ENCODE assay signal across 37 cellular contexts in genomic region chr13:29987340-29987739, GRCh38.
"Had no signal": no experiment of that assay in that cellular context is flagged by ENCODE, and none has a peak within 500 bp of the region (broad histone marks: within the 10 kb centered on the region; RNA-seq: fewer than 3 reads in every experiment).

No MANE protein-coding gene starts in this region.

- H3K4me3 Mint-ChIP-seq: activated naive CD4-positive, alpha-beta T cell treated with anti-CD3 and anti-CD28 coated beads for 36 hours; activated naive CD4-positive, alpha-beta T cell treated with anti-CD3 and anti-CD28 coated beads, Interleukin-2, amount 10 ng/mL, durations not matched to agents 7 days and 5 days; activated naive CD4-positive, alpha-beta T cell treated with anti-CD3 and anti-CD28 coated beads, Interleukin-2, amount 50 U/mL, for 24 hours; activated naive CD8-positive, alpha-beta T cell; activated naive CD8-positive, alpha-beta T cell treated with anti-CD3 and anti-CD28 coated beads for 36 hours; activated naive CD8-positive, alpha-beta T cell treated with anti-CD3 and anti-CD28 coated beads, Interleukin-2, amount 10 ng/mL, durations not matched to agents 7 days and 5 days; activated naive CD8-positive, alpha-beta T cell treated with anti-CD3 and anti-CD28 coated beads, Interleukin-2, amount 50 U/mL, for 24 hours; activated T-cell treated with anti-CD3 and anti-CD28 coated beads, Interleukin-2, amount 50 U/mL, for 24 hours; activated T-cell treated with anti-CD3 and anti-CD28 coated beads, Interleukin-2, amount 50 U/mL, for 4 hours; activated T-cell treated with anti-CD3 and anti-CD28 coated beads, Interleukin-2, amount 50 U/mL, for 72 hours; activated T-helper 1 cell treated with anti-CD3 and anti-CD28 coated beads, Interleukin-12 subunit alpha, Interleukin-12 subunit beta, Interleukin-2, Interleukin-4 antibody, amounts not matched to agents 30 ng/mL and 10 ng/mL and 1 ng/mL, durations not matched to agents 14 hours and 24 hours and 36 hours; activated T-helper 17 cell treated with anti-CD3 and anti-CD28 coated beads, Interleukin-2, amount 50 U/mL, for 72 hours; brain had no signal

- H3K4me3 ChIP-seq: adrenal gland, ascending aorta, body of pancreas, breast epithelium, cardiac muscle cell had no signal

- H3K27ac ChIP-seq: adrenal gland, ascending aorta, body of pancreas, brain microvascular endothelial cell, breast epithelium, cardiac muscle cell had no signal

- H3K4me1 ChIP-seq: adrenal gland, ascending aorta, body of pancreas, breast epithelium had no signal

- H3K4me1 Mint-ChIP-seq: activated naive CD4-positive, alpha-beta T cell treated with anti-CD3 and anti-CD28 coated beads, Interleukin-2, amount 10 ng/mL, durations not matched to agents 7 days and 5 days; activated naive CD4-positive, alpha-beta T cell treated with anti-CD3 and anti-CD28 coated beads, Interleukin-2, amount 50 U/mL, for 24 hours; activated naive CD8-positive, alpha-beta T cell treated with anti-CD3 and anti-CD28 coated beads for 36 hours; activated naive CD8-positive, alpha-beta T cell treated with anti-CD3 and anti-CD28 coated beads, Interleukin-2, amount 10 ng/mL, durations not matched to agents 7 days and 5 days; activated naive CD8-positive, alpha-beta T cell treated with anti-CD3 and anti-CD28 coated beads, Interleukin-2, amount 50 U/mL, for 24 hours; activated T-helper 17 cell treated with anti-CD3 and anti-CD28 coated beads, Interleukin-2, amount 50 U/mL, for 72 hours; brain had no signal

- H3K27me3 Mint-ChIP-seq: activated naive CD4-positive, alpha-beta T cell treated with anti-CD3 and anti-CD28 coated beads, Interleukin-2, amount 50 U/mL, for 24 hours; activated naive CD8-positive, alpha-beta T cell; activated naive CD8-positive, alpha-beta T cell treated with anti-CD3 and anti-CD28 coated beads for 36 hours; activated naive CD8-positive, alpha-beta T cell treated with anti-CD3 and anti-CD28 coated beads, Interleukin-2, amount 50 U/mL, for 24 hours; activated T-cell treated with anti-CD3 and anti-CD28 coated beads, Interleukin-2, amount 50 U/mL, for 24 hours had no signal

- H3K36me3 ChIP-seq: adrenal gland, ascending aorta, brain microvascular endothelial cell, breast epithelium, cardiac muscle cell had no signal

- ATAC-seq: activated naive CD4-positive, alpha-beta T cell treated with anti-CD3 and anti-CD28 coated beads, Interleukin-2, amount 50 U/mL, for 72 hours; activated naive CD8-positive, alpha-beta T cell treated with anti-CD3 and anti-CD28 coated beads, Interleukin-2, amount 50 U/mL, for 24 hours; activated T-cell treated with anti-CD3 and anti-CD28 coated beads, Interleukin-2, amount 50 U/mL, for 4 hours; activated T-cell treated with anti-CD3 and anti-CD28 coated beads, Interleukin-2, amount 50 U/mL, for 72 hours; activated T-helper 17 cell treated with anti-CD3 and anti-CD28 coated beads, Interleukin-2, amount 50 U/mL, for 72 hours; body of pancreas had no signal

- H3K36me3 Mint-ChIP-seq: activated naive CD4-positive, alpha-beta T cell treated with anti-CD3 and anti-CD28 coated beads, Interleukin-2, amount 50 U/mL, for 24 hours; brain had no signal

- H3K9me3 ChIP-seq: adrenal gland, body of pancreas had no signal

- H3K27ac Mint-ChIP-seq: activated naive CD4-positive, alpha-beta T cell treated with anti-CD3 and anti-CD28 coated beads for 36 hours; activated naive CD4-positive, alpha-beta T cell treated with anti-CD3 and anti-CD28 coated beads, Interleukin-2, amount 10 ng/mL, durations not matched to agents 7 days and 5 days; activated naive CD4-positive, alpha-beta T cell treated with anti-CD3 and anti-CD28 coated beads, Interleukin-2, amount 50 U/mL, for 24 hours; activated naive CD8-positive, alpha-beta T cell; activated naive CD8-positive, alpha-beta T cell treated with anti-CD3 and anti-CD28 coated beads for 36 hours; activated naive CD8-positive, alpha-beta T cell treated with anti-CD3 and anti-CD28 coated beads, Interleukin-2, amount 10 ng/mL, durations not matched to agents 7 days and 5 days; activated naive CD8-positive, alpha-beta T cell treated with anti-CD3 and anti-CD28 coated beads, Interleukin-2, amount 50 U/mL, for 24 hours; activated T-cell treated with anti-CD3 and anti-CD28 coated beads, Interleukin-2, amount 50 U/mL, for 24 hours; activated T-cell treated with anti-CD3 and anti-CD28 coated beads, Interleukin-2, amount 50 U/mL, for 72 hours; activated T-helper 1 cell treated with anti-CD3 and anti-CD28 coated beads, Interleukin-12 subunit alpha, Interleukin-12 subunit beta, Interleukin-2, Interleukin-4 antibody, amounts not matched to agents 30 ng/mL and 10 ng/mL and 1 ng/mL, durations not matched to agents 14 hours and 24 hours and 36 hours; activated T-helper 17 cell treated with anti-CD3 and anti-CD28 coated beads, Interleukin-2, amount 50 U/mL, for 72 hours; activated T-helper 2 cell treated with anti-CD3 and anti-CD28 coated beads, Interferon-gamma antibody, Interleukin-2, Interleukin-4, amounts not matched to agents 10 μg/mL and 5 μg/mL and 100 μg/mL, durations not matched to agents 14 hours and 24 hours and 36 hours; brain had no signal

- DNase-seq: activated effector memory CD4-positive, alpha-beta T cell treated with anti-CD3 and anti-CD28 coated beads, Interleukin-2, amount 50 U/mL, for 16 hours; activated effector memory CD4-positive, alpha-beta T cell treated with Interleukin-2 at 50 U/mL for 16 hours; activated gamma-delta T cell; activated gamma-delta T cell treated with Interleukin-2 at 50 U/mL for 16 hours; activated naive CD4-positive, alpha-beta T cell; activated naive CD4-positive, alpha-beta T cell treated with anti-CD3 and anti-CD28 coated beads for 36 hours; activated naive CD4-positive, alpha-beta T cell treated with anti-CD3 and anti-CD28 coated beads, Interleukin-2, amount 10 ng/mL, durations not matched to agents 7 days and 5 days; activated naive CD4-positive, alpha-beta T cell treated with anti-CD3 and anti-CD28 coated beads, Interleukin-2, amount 50 U/mL, for 16 hours; activated naive CD4-positive, alpha-beta T cell treated with Interleukin-2 at 50 U/mL for 16 hours; activated naive CD8-positive, alpha-beta T cell treated with anti-CD3 and anti-CD28 coated beads for 36 hours; activated naive CD8-positive, alpha-beta T cell treated with anti-CD3 and anti-CD28 coated beads, Interleukin-2, amount 10 ng/mL, durations not matched to agents 7 days and 5 days; activated naive CD8-positive, alpha-beta T cell treated with anti-CD3 and anti-CD28 coated beads, Interleukin-2, amount 50 U/mL, for 24 hours; activated T-cell treated with anti-CD3 and anti-CD28 coated beads, Interleukin-2, amount 50 U/mL, for 1 hour; activated T-cell treated with anti-CD3 and anti-CD28 coated beads, Interleukin-2, amount 50 U/mL, for 24 hours; activated T-cell treated with anti-CD3 and anti-CD28 coated beads, Interleukin-2, amount 50 U/mL, for 4 hours; activated T-cell treated with anti-CD3 and anti-CD28 coated beads, Interleukin-2, amount 50 U/mL, for 48 hours; activated T-cell treated with anti-CD3 and anti-CD28 coated beads, Interleukin-2, amount 50 U/mL, for 72 hours; adrenal gland; amniotic stem cell; amygdala; anterior cingulate cortex; aorta; body of pancreas; brain microvascular endothelial cell; caudate nucleus; central memory CD4-positive, alpha-beta T cell; cerebellar nuclear complex had no signal
